ENCODE assay signal across 27 cellular contexts in genomic region chr13:101425156-101425471, GRCh38. TPM values are rescaled to one million over a fixed set of nuclear protein-coding genes. Genes with fewer than 3 reads are reported as not detected.
A peak's percentile ranks its signal among the peaks of the same experiment; 100 is the strongest.
DNase-seq lines count a peak whose midpoint lies in the region; ATAC-seq and TF ChIP-seq lines count a peak whose summit lies in the region.
"Had no signal": no experiment of that assay in that cellular context is flagged by ENCODE, and none has a peak within 500 bp of the region (broad histone marks: within the 10 kb centered on the region; RNA-seq: fewer than 3 reads in every experiment).

No MANE protein-coding gene starts in this region.

- H3K27ac ChIP-seq in breast epithelium (peak overlapping the region; percentile 80 to 89), angular gyrus (ENCODE audit: low read depth, low read length) (peak overlapping the region; percentile 99), osteoblast (ENCODE audit: low read depth, low read length) (no peak overlapping the region)
- H3K27ac ChIP-seq: Peyer's patch had no signal

- H2AFZ ChIP-seq in osteoblast (ENCODE audit: low read length) = peak overlapping the region; percentile 12

- H3K27me3 Mint-ChIP-seq in MCF 10A (ENCODE audit: insufficient read depth, unreplicated experiment) = no peaks in the 10 kb centered on the region

- CTCF ChIA-PET in MCF 10A (lab: Yijun Ruan, JAX) = interaction anchor here (0.6 kb wide), 1 partner anchor 9 kb away, joined by 3 read pairs; the partner anchor contains the start of gene NALCN

- POLR2A ChIA-PET in MCF 10A (lab: Yijun Ruan, JAX) = no interaction called here

- H3K27me3 ChIP-seq in breast epithelium (no peaks in the 10 kb centered on the region), osteoblast (ENCODE audit: insufficient read depth, low read length) (no peaks in the 10 kb centered on the region)
- H3K27me3 ChIP-seq: MG63, Peyer's patch had no signal

- no TSS peak for BruUV-seq in MCF 10A (replicated peaks; lab: Mats Ljungman, UMichigan)

- H3K9me3 ChIP-seq in breast epithelium (no peaks in the 10 kb centered on the region), osteoblast (ENCODE audit: low read depth, low read length) (no peaks in the 10 kb centered on the region)
- H3K9me3 ChIP-seq: BE2C, Peyer's patch had no signal

- no peaks in the 10 kb centered on the region for H3K36me3 Mint-ChIP-seq in MCF 10A (ENCODE audit: insufficient read depth, unreplicated experiment)
- H3K36me3 Mint-ChIP-seq: CD14-positive monocyte; CD8-positive, alpha-beta memory T cell had no signal

- intact Hi-C loops in breast epithelium (cut with DNase I; ENCODE audit: low total_unique reads) = no loop called here
- intact Hi-C loops in MCF 10A (cut with micrococcal nuclease) = no loop called here

- TF ChIP-seq CTCF in breast epithelium (IDR thresholded peaks at IDR 0.05) (no peak), MCF 10A (IDR thresholded peaks at IDR 0.05; ENCODE audit: unreplicated experiment) (no peak), osteoblast (IDR thresholded peaks at IDR 0.05; ENCODE audit: extremely low read depth, low read depth, low read length) (no peak)

- H4K20me1 ChIP-seq in osteoblast (ENCODE audit: insufficient read depth, low read length) = no peaks in the 10 kb centered on the region

- H3K27ac Mint-ChIP-seq in MCF 10A (ENCODE audit: low read depth, unreplicated experiment) = no peak overlapping the region
- H3K27ac Mint-ChIP-seq: CD14-positive monocyte; CD8-positive, alpha-beta memory T cell had no signal

- H3K4me3 Mint-ChIP-seq in MCF 10A (ENCODE audit: unreplicated experiment) = no peak overlapping the region
- H3K4me3 Mint-ChIP-seq: CD14-positive monocyte; CD8-positive, alpha-beta memory T cell had no signal

- H3K4me1 ChIP-seq in breast epithelium (no peaks in the 10 kb centered on the region), osteoblast (ENCODE audit: insufficient read depth, low read length) (no peaks in the 10 kb centered on the region)
- H3K4me1 ChIP-seq: BE2C, Peyer's patch had no signal

- H3K4me2 ChIP-seq in osteoblast (ENCODE audit: insufficient read depth, low read length) = no peak overlapping the region

- H3K4me3 ChIP-seq in breast epithelium = no peak overlapping the region
- H3K4me3 ChIP-seq in osteoblast (ENCODE audit: insufficient read depth, low read length) = no peak overlapping the region
- H3K4me3 ChIP-seq: GM12878, MG63, Peyer's patch had no signal

- H3K36me3 ChIP-seq in breast epithelium (no peaks in the 10 kb centered on the region), osteoblast (ENCODE audit: insufficient read depth, low read length) (no peaks in the 10 kb centered on the region)
- H3K36me3 ChIP-seq: BE2C, MG63, Peyer's patch had no signal

- H3K9me3 Mint-ChIP-seq in MCF 10A (ENCODE audit: unreplicated experiment) = no peaks in the 10 kb centered on the region

- no peak for ATAC-seq in esophagus mucosa
- ATAC-seq: GM12878 had no signal

- no peak for DNase-seq in breast epithelium (ENCODE audit: low spot score in 2 of 2)
- DNase-seq in MCF 10A (ENCODE audit: unreplicated experiment) = no peak
- no peak for DNase-seq in osteoblast (ENCODE audit: insufficient read length, low spot score, missing footprints)
- DNase-seq in activated effector memory CD4-positive, alpha-beta T cell treated with anti-CD3 and anti-CD28 coated beads, Interleukin-2, amount 50 U/mL, for 16 hours = no peak
- DNase-seq in NK-92 (lab: John Stamatoyannopoulos, UW; ENCODE audit: unreplicated experiment) = no peak
- DNase-seq: 8988T; ACHN; BE2C; CD8-positive, alpha-beta memory T cell; DMS 273 treated with DMSO at 0.1 percent for 48 hours; DMS79; EL; GDM1; HCEC 1CT; MG63; NCI-H1105 treated with DMSO at 0.1 percent for 48 hours; NCI-H2029; NCI-H446; NCI-H524 treated with DMSO at 0.1 percent for 48 hours; NCI-H774; NK-92 treated with Interleukin-12 subunit alpha and Interleukin-12 subunit beta, amount 100 ng/mL, for 24 hours; Peyer's patch had no signal

- TF ChIP-seq POLR2A in breast epithelium (IDR thresholded peaks at IDR 0.05) = no peak

- no peaks in the 10 kb centered on the region for H3K4me1 Mint-ChIP-seq in MCF 10A (ENCODE audit: insufficient read depth, unreplicated experiment)
- H3K4me1 Mint-ChIP-seq: CD14-positive monocyte; CD8-positive, alpha-beta memory T cell had no signal

- H3K79me2 ChIP-seq in osteoblast (ENCODE audit: insufficient read depth, low read length) = no peaks in the 10 kb centered on the region

RNA-seq across cellular contexts. Expression of gene NALCN, which starts 8.8 kb away (rescaled TPM):
- total RNA-seq in breast epithelium (10 to 100 TPM in 1 of 3 donors, 1 to 10 TPM in 1, under 1 TPM in 1; 0.80 to 12.1 (median 1.6) TPM), MCF 10A (2022) (8.5 and 10.4 TPM in 2 replicates), osteoblast (10.6 and 11.2 TPM in 2 replicates), esophagus mucosa (not detected)
- total RNA-seq: CD8-positive, alpha-beta memory T cell; GM12878 had no signal

RNA-seq across cellular contexts. Expression of gene ITGBL1, which starts 27.4 kb away (rescaled TPM):
- total RNA-seq in breast epithelium = 10 to 100 TPM in 2 of 3 donors, 1 to 10 TPM in 1; 8.2 to 62.5 (median 18.6) TPM
- 0.17 TPM in 1 of 2 replicates, not detected in the other for total RNA-seq in MCF 10A (2022)
- total RNA-seq in osteoblast = 360 and 398 TPM in 2 replicates
- 0.40 TPM for total RNA-seq in esophagus mucosa
- total RNA-seq: CD8-positive, alpha-beta memory T cell; H1 had no signal
